17 cellular contexts compared by ENCODE assay signal in the genomic region with DNA sequence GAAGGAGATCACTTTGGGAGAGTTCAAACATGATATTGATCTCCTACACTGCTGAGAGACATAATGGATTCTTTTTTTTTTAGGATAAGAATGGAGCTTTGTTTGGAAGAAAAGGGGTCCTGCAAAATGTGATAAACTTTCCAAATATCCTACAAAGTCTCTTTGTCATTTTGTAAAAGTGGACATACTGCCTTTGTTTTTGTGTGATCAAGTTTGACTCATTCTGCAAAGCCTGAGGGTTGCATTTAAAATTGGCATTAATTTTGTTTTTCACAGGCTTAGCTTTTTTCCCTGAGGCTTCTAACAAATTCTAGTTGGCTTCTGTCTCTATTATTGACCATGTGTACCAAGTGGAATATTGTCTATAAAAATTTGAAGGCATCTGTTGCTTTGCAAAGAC.
A peak's percentile ranks its signal among the peaks of the same experiment; 100 is the strongest.
DNase-seq lines count a peak whose midpoint lies in the region; ATAC-seq and TF ChIP-seq lines count a peak whose summit lies in the region.
"Had no signal": no experiment of that assay in that cellular context is flagged by ENCODE, and none has a peak within 500 bp of the region (broad histone marks: within the 10 kb centered on the region; RNA-seq: fewer than 3 reads in every experiment).

No MANE protein-coding gene starts in this region.

- peaks cover 0 to 3% (median 0%) of the 10 kb centered on the region in 11 donors for H3K9me3 Mint-ChIP-seq in naive thymus-derived CD4-positive, alpha-beta T cell

- H2AFZ ChIP-seq in smooth muscle cell (ENCODE audit: low read depth), result no peak overlapping the region

- no peaks in the 10 kb centered on the region for H3K36me3 ChIP-seq in smooth muscle cell (ENCODE audit: low read depth)
- H3K36me3 ChIP-seq in naive thymus-derived CD4-positive, alpha-beta T cell (ENCODE audit: control insufficient read depth in 2 of 3, insufficient read depth in 3 of 3, low read length in 3 of 3), result no peaks in the 10 kb centered on the region
- H3K36me3 ChIP-seq in thyroid gland, result no peaks in the 10 kb centered on the region

- H3K27me3 Mint-ChIP-seq in naive thymus-derived CD4-positive, alpha-beta T cell, result no peaks in the 10 kb centered on the region

- H3K4me3 Mint-ChIP-seq in naive thymus-derived CD4-positive, alpha-beta T cell, result no peak overlapping the region
- H3K4me3 Mint-ChIP-seq: B cell; CD4-positive, alpha-beta memory T cell had no signal

- CTCF ChIA-PET in naive thymus-derived CD4-positive, alpha-beta T cell (lab: Charles Lee), result no interaction called here

- no peak for ATAC-seq in naive thymus-derived CD4-positive, alpha-beta T cell
- ATAC-seq: HCT116 had no signal

- H3K27me3 ChIP-seq in smooth muscle cell (ENCODE audit: low read depth) (no peaks in the 10 kb centered on the region), thyroid gland (no peaks in the 10 kb centered on the region)
- no peaks in the 10 kb centered on the region for H3K27me3 ChIP-seq in naive thymus-derived CD4-positive, alpha-beta T cell (ENCODE audit: control insufficient read depth in 2 of 2, insufficient read depth in 2 of 2, low read length in 2 of 2)

- H3K27ac Mint-ChIP-seq in naive thymus-derived CD4-positive, alpha-beta T cell, result no peak overlapping the region
- H3K27ac Mint-ChIP-seq: B cell; CD4-positive, alpha-beta memory T cell had no signal

- H3K36me3 Mint-ChIP-seq in naive thymus-derived CD4-positive, alpha-beta T cell, result peaks cover 0 to 32% (median 15%) of the 10 kb centered on the region in 5 donors

- H3K79me2 ChIP-seq in smooth muscle cell (ENCODE audit: low read depth), result no peaks in the 10 kb centered on the region

- peak; percentile 20 for DNase-seq in M059J (ENCODE audit: low read depth)
- DNase-seq in medulla oblongata (ENCODE audit: extremely low spot score), result peak; percentile 69
- DNase-seq in smooth muscle cell (lab: John Stamatoyannopoulos, UW; ENCODE audit: unreplicated experiment), result no peak
- DNase-seq in NCI-H2029 treated with DMSO at 0.1 percent for 48 hours (lab: John Stamatoyannopoulos, UW), result no peak
- no peak for DNase-seq in naive thymus-derived CD4-positive, alpha-beta T cell
- no peak for DNase-seq in activated naive CD4-positive, alpha-beta T cell treated with anti-CD3 and anti-CD28 coated beads, Interleukin-2, amount 50 U/mL, for 16 hours
- DNase-seq in thyroid gland, result no peak
- DNase-seq: ACHN; CD4-positive, alpha-beta memory T cell; DND-41; GDM1; NCI-H1436 treated with DMSO at 0.1 percent for 48 hours; NCI-H2227 treated with DMSO at 0.1 percent for 48 hours; PC-9 had no signal

- peaks cover 43% of the 10 kb centered on the region for H3K4me1 ChIP-seq in smooth muscle cell (ENCODE audit: low read depth)
- no peaks in the 10 kb centered on the region for H3K4me1 ChIP-seq in naive thymus-derived CD4-positive, alpha-beta T cell (ENCODE audit: control insufficient read depth in 2 of 2, insufficient read depth in 2 of 2, low read length in 2 of 2)
- no peaks in the 10 kb centered on the region for H3K4me1 ChIP-seq in thyroid gland

- H3K27ac ChIP-seq in cingulate gyrus (ENCODE audit: low read depth, low read length) (peak overlapping the region; percentile 97), smooth muscle cell (ENCODE audit: low read depth) (no peak overlapping the region), thyroid gland (no peak overlapping the region)
- no peak overlapping the region for H3K27ac ChIP-seq in naive thymus-derived CD4-positive, alpha-beta T cell (ENCODE audit: low read depth, low read length)
- H3K27ac ChIP-seq: PC-9 had no signal

- POLR2A ChIA-PET in naive thymus-derived CD4-positive, alpha-beta T cell (lab: Charles Lee), result interaction anchor here (0.6 kb wide), 1 partner anchor 38 kb away, joined by 3 read pairs; no protein-coding TSS in a partner anchor

- peak overlapping the region; percentile 60 for H3K4me2 ChIP-seq in smooth muscle cell

- no peaks in the 10 kb centered on the region for H3F3A ChIP-seq in smooth muscle cell (ENCODE audit: low read depth)

- H3K4me3 ChIP-seq in smooth muscle cell, result no peak overlapping the region
- no peak overlapping the region for H3K4me3 ChIP-seq in naive thymus-derived CD4-positive, alpha-beta T cell (ENCODE audit: low read length)
- no peak overlapping the region for H3K4me3 ChIP-seq in thyroid gland (replicated peaks in 1 of 3)
- H3K4me3 ChIP-seq: PC-9 had no signal

- peaks cover 0 to 31% (median 16%) of the 10 kb centered on the region in 7 donors for H3K4me1 Mint-ChIP-seq in naive thymus-derived CD4-positive, alpha-beta T cell
- H3K4me1 Mint-ChIP-seq: B cell had no signal

- intact Hi-C loops in naive thymus-derived CD4-positive, alpha-beta T cell (cut with micrococcal nuclease), result no loop called here
- intact Hi-C loops in thyroid gland (cut with DNase I), result no loop called here

- no peaks in the 10 kb centered on the region for H4K20me1 ChIP-seq in smooth muscle cell (ENCODE audit: low read depth)

- no peak overlapping the region for H3K9ac ChIP-seq in smooth muscle cell (ENCODE audit: low read depth)

- H3K9me3 ChIP-seq in smooth muscle cell (replicated peaks; ENCODE audit: low read depth), result no peaks in the 10 kb centered on the region
- no peaks in the 10 kb centered on the region for H3K9me3 ChIP-seq in naive thymus-derived CD4-positive, alpha-beta T cell (ENCODE audit: control insufficient read depth in 2 of 3, low read length in 3 of 3)
- H3K9me3 ChIP-seq in thyroid gland, result no peaks in the 10 kb centered on the region

- TF ChIP-seq POLR2A in thyroid gland (IDR thresholded peaks at IDR 0.05), result no peak

- TF ChIP-seq CTCF in smooth muscle cell (IDR thresholded peaks at IDR 0.05; ENCODE audit: borderline replicate concordance, insufficient read depth, poor library complexity, severe bottlenecking), result no peak
- no peak for TF ChIP-seq CTCF in thyroid gland (IDR thresholded peaks at IDR 0.05)

Comparison
In these comparisons a context has a peak if more than half of its experiments do, and no peak if none do; other contexts are left out.
1. DNase-seq: peak in M059J (single experiment) and medulla oblongata (single experiment); none in smooth muscle cell (single experiment), NCI-H2029 treated with DMSO at 0.1 percent for 48 hours (single experiment), naive thymus-derived CD4-positive, alpha-beta T cell (0 of 9), activated naive CD4-positive, alpha-beta T cell treated with anti-CD3 and anti-CD28 coated beads, Interleukin-2, amount 50 U/mL, for 16 hours (single experiment) and thyroid gland (0 of 2).